In genomic region chr11:135074397-135074998, GRCh38 we compare ENCODE assay signal across 11 cellular contexts.
DNase-seq lines count a peak whose midpoint lies in the region; ATAC-seq and TF ChIP-seq lines count a peak whose summit lies in the region.
"Had no signal": no experiment of that assay in that cellular context is flagged by ENCODE, and none has a peak within 500 bp of the region (broad histone marks: within the 10 kb centered on the region; RNA-seq: fewer than 3 reads in every experiment).

No MANE protein-coding gene starts in this region.

- H3K9me3 ChIP-seq in left lung (peaks cover 0 to 3% of the 10 kb centered on the region in 2 donors), OCI-LY7 (ENCODE audit: low read length) (0 out of 2 replicates have a peak, but pooled peaks cover 5% of the 10 kb centered on the region)

- H2AFZ ChIP-seq in OCI-LY7 (ENCODE audit: low read length) = no peak overlapping the region

- no peaks in the 10 kb centered on the region for H3K27me3 ChIP-seq in left lung

- DNase-seq in DMS114 treated with DMSO at 0.1 percent for 48 hours (lab: John Stamatoyannopoulos, UW; ENCODE audit: unreplicated experiment) (peak; percentile 11), Kasumi-1 (lab: John Stamatoyannopoulos, UW) (peak; percentile 15 to 27), left lung (no peak), NCI-H69 (lab: John Stamatoyannopoulos, UW) (no peak), OCI-LY7 (ENCODE audit: low spot score) (no peak), NCI-H774 (lab: John Stamatoyannopoulos, UW) (no peak)
- DNase-seq: activated CD4-positive, alpha-beta memory T cell treated with anti-CD3 and anti-CD28 coated beads for 36 hours; amniotic stem cell had no signal

- POLR2A ChIA-PET in OCI-LY7 (lab: Charles Lee) = no interaction called here

- H3K27ac ChIP-seq in VCaP = no peak overlapping the region
- H3K27ac ChIP-seq in left lung = no peak overlapping the region
- H3K27ac ChIP-seq in OCI-LY7 (ENCODE audit: low read depth, low read length, poor library complexity, severe bottlenecking) = no peak overlapping the region

- H3K79me2 ChIP-seq in OCI-LY7 (ENCODE audit: insufficient read depth, low read depth, low read length) = no peaks in the 10 kb centered on the region

- intact Hi-C loops in left lung (cut with DNase I) = no loop called here
- intact Hi-C loops in OCI-LY7 (cut with micrococcal nuclease; ENCODE audit: unreplicated experiment) = no loop called here

- peak; percentile 93 for TF ChIP-seq CTCF in VCaP (conservative IDR thresholded peaks at IDR 0.05)
- no peak for TF ChIP-seq CTCF in left lung (IDR thresholded peaks at IDR 0.05)
- TF ChIP-seq CTCF in OCI-LY7 (conservative IDR thresholded peaks at IDR 0.05; ENCODE audit: low read length) = no peak

- no peaks in the 10 kb centered on the region for H3K4me1 ChIP-seq in left lung
- no peaks in the 10 kb centered on the region for H3K4me1 ChIP-seq in OCI-LY7 (ENCODE audit: insufficient read depth, low read length, poor library complexity, severe bottlenecking)

- no peaks in the 10 kb centered on the region for H3K9me2 ChIP-seq in OCI-LY7 (ENCODE audit: insufficient read depth, low read length)

- no peak overlapping the region for H3K4me2 ChIP-seq in OCI-LY7 (ENCODE audit: low read length)

- no TSS peak for BruUV-seq in OCI-LY7 (replicated peaks; lab: Mats Ljungman, UMichigan)

- ATAC-seq in left lung (peak; percentile 24), GM18867 (IDR thresholded peaks at IDR 0.05; ENCODE audit: unreplicated experiment) (no peak)
- ATAC-seq: K562 had no signal

- H3K4me3 ChIP-seq in left lung = no peak overlapping the region
- no peak overlapping the region for H3K4me3 ChIP-seq in OCI-LY7 (ENCODE audit: low read depth, low read length, poor library complexity, severe bottlenecking)
- H3K4me3 ChIP-seq: K562 had no signal

- H3K36me3 ChIP-seq in left lung (no peaks in the 10 kb centered on the region), OCI-LY7 (ENCODE audit: insufficient read depth, low read length) (no peaks in the 10 kb centered on the region)

- H4K20me1 ChIP-seq in OCI-LY7 (ENCODE audit: insufficient read depth, low read length) = no peaks in the 10 kb centered on the region

- CTCF ChIA-PET in OCI-LY7 (lab: Charles Lee; ENCODE audit: unreplicated experiment) = no interaction called here

Comparison
In these comparisons a context has a peak if more than half of its experiments do, and no peak if none do; other contexts are left out.
1. DNase-seq: peak in DMS114 treated with DMSO at 0.1 percent for 48 hours (single experiment) and Kasumi-1 (2 of 2); none in left lung (0 of 2), NCI-H69 (single experiment), OCI-LY7 (single experiment) and NCI-H774 (single experiment).